ENCODE assay signal across 28 cellular contexts in the genomic region with DNA sequence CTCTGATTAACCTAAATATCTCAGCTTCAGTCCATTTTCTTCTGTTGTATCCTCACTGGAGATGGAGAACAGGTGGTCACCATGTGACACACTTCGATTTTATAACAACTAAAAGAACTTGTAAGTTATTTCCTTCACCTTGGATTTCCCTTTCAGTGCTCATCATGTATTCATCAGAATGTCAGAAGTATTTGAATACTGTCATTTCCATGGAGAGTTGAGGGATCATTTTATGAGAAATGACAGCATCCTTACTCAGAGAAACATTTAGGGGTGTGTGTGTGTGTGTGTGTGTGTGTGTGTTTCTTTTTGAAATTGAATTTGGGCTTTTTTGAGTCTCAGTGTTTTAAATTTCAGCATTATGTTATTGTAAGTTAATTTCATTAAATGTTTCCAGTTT.
"Had no signal": no experiment of that assay in that cellular context is flagged by ENCODE, and none has a peak within 500 bp of the region (broad histone marks: within the 10 kb centered on the region; RNA-seq: fewer than 3 reads in every experiment).

No MANE protein-coding gene starts in this region.

- H3K27me3 ChIP-seq: esophagus muscularis mucosa, hepatocyte, neural progenitor cell, pancreas, spleen, testis, tibial nerve, upper lobe of right lung had no signal

- DNase-seq: central memory CD4-positive, alpha-beta T cell; cortex of kidney; effector memory CD4-positive, alpha-beta T cell; foreskin melanocyte; head of caudate nucleus; kidney; left colon; left ventricle myocardium superior; mucosa of descending colon; natural killer cell; nucleus accumbens; pancreas; right cardiac atrium; spleen; stimulated activated CD4-positive, alpha-beta T cell treated with anti-CD3 and anti-CD28 coated beads, Interleukin-15, amount 100 ng/mL, for 24 hours; stimulated activated CD4-positive, alpha-beta T cell treated with anti-CD3 and anti-CD28 coated beads, Interleukin-1b, Interleukin-23, amount 100 ng/mL, for 48 hours; stimulated activated CD4-positive, alpha-beta T cell treated with anti-CD3 and anti-CD28 coated beads, Interleukin-4, amount 100 ng/mL, for 24 hours; testis; upper lobe of right lung had no signal

- H3K27ac ChIP-seq: epithelial cell of prostate, esophagus muscularis mucosa, hepatocyte, neural progenitor cell, pancreas, spleen, testis, tibial nerve, upper lobe of right lung had no signal

- FAIRE-seq: endometrium had no signal

- H3K9me3 ChIP-seq: esophagus muscularis mucosa, mucosa of descending colon, pancreas, testis, tibial nerve, upper lobe of right lung had no signal

- H3K27me3 Mint-ChIP-seq: progenitor cell of endocrine pancreas; stimulated activated memory B cell treated with anti-CD40 and anti-IgM and Interleukin-4, amounts not matched to agents 10 μg/mL and 1 μg/mL and 100 μg/mL, for 72 hours; stimulated activated naive CD8-positive, alpha-beta T cell treated with anti-CD3 and anti-CD28 coated beads, Interleukin-15, Interleukin-2, amounts not matched to agents 100 ng/mL and 50 ng/mL, for 24 hours had no signal

- ATAC-seq: left colon; left ventricle myocardium superior; mucosa of descending colon; natural killer cell; pancreas; right cardiac atrium; stimulated activated memory B cell treated with anti-CD40 and anti-IgM and Interleukin-4, amounts not matched to agents 10 μg/mL and 1 μg/mL and 100 μg/mL, for 72 hours; upper lobe of right lung had no signal

- H3K36me3 Mint-ChIP-seq: natural killer cell; neural progenitor cell; stimulated activated memory B cell treated with anti-CD40 and anti-IgM and Interleukin-4, amounts not matched to agents 10 μg/mL and 1 μg/mL and 100 μg/mL, for 72 hours had no signal

- H3K27ac Mint-ChIP-seq: natural killer cell; neural progenitor cell; progenitor cell of endocrine pancreas; stimulated activated memory B cell treated with anti-CD40 and anti-IgM and Interleukin-4, amounts not matched to agents 10 μg/mL and 1 μg/mL and 100 μg/mL, for 72 hours; stimulated activated naive CD8-positive, alpha-beta T cell treated with anti-CD3 and anti-CD28 coated beads, Interleukin-15, Interleukin-2, amounts not matched to agents 100 ng/mL and 50 ng/mL, for 24 hours had no signal

- H3K4me1 Mint-ChIP-seq: natural killer cell; stimulated activated memory B cell treated with anti-CD40 and anti-IgM and Interleukin-4, amounts not matched to agents 10 μg/mL and 1 μg/mL and 100 μg/mL, for 72 hours had no signal

- H3K4me3 Mint-ChIP-seq: natural killer cell; neural progenitor cell; stimulated activated memory B cell treated with anti-CD40 and anti-IgM and Interleukin-4, amounts not matched to agents 10 μg/mL and 1 μg/mL and 100 μg/mL, for 72 hours; stimulated activated naive CD8-positive, alpha-beta T cell treated with anti-CD3 and anti-CD28 coated beads, Interleukin-15, Interleukin-2, amounts not matched to agents 100 ng/mL and 50 ng/mL, for 24 hours had no signal

- H3K9me3 Mint-ChIP-seq: stimulated activated memory B cell treated with anti-CD40 and anti-IgM and Interleukin-4, amounts not matched to agents 10 μg/mL and 1 μg/mL and 100 μg/mL, for 72 hours had no signal
